Comparison of ENCODE assay signal across 14 cellular contexts in genomic region chr4:39745920-39746319, GRCh38.
"Had no signal": no experiment of that assay in that cellular context is flagged by ENCODE, and none has a peak within 500 bp of the region (broad histone marks: within the 10 kb centered on the region; RNA-seq: fewer than 3 reads in every experiment).

No MANE protein-coding gene starts in this region.

- H3K9me3 Mint-ChIP-seq: activated T-cell treated with anti-CD3 and anti-CD28 coated beads, Interleukin-2, amount 50 U/mL, for 72 hours; dendritic cell treated with granulocyte-macrophage colony-stimulating factor and Interleukin-4, amounts not matched to agents 40 ng/mL and 50 ng/mL, for 4 days had no signal

- H3K27me3 Mint-ChIP-seq: dendritic cell treated with granulocyte-macrophage colony-stimulating factor and Interleukin-4, amounts not matched to agents 40 ng/mL and 50 ng/mL, for 4 days had no signal

- H3K27ac ChIP-seq: parathyroid adenoma, tibial artery, vagina had no signal

- H3K27ac Mint-ChIP-seq: dendritic cell treated with granulocyte-macrophage colony-stimulating factor and Interleukin-4, amounts not matched to agents 40 ng/mL and 50 ng/mL, for 4 days had no signal

- DNase-seq: activated CD4-positive, alpha-beta T cell treated with anti-CD3 and anti-CD28 coated beads, Interleukin-2, amount 50 U/mL, for 4 hours; activated CD4-positive, CD25-positive, alpha-beta regulatory T cell; activated naive CD4-positive, alpha-beta T cell; activated T-cell treated with anti-CD3 and anti-CD28 coated beads, Interleukin-2, amount 50 U/mL, for 72 hours; cerebellar nuclear complex; erythroblast; hippocampal formation; kidney glomerular epithelial cell; stimulated activated CD4-positive, alpha-beta T cell treated with anti-CD3 and anti-CD28 coated beads, Interleukin-15, amount 100 ng/mL, for 24 hours; stimulated activated CD4-positive, alpha-beta T cell treated with anti-CD3 and anti-CD28 coated beads, Interleukin-4, amount 100 ng/mL, for 24 hours; tibial artery had no signal

- H3K4me3 Mint-ChIP-seq: activated T-cell treated with anti-CD3 and anti-CD28 coated beads, Interleukin-2, amount 50 U/mL, for 72 hours; dendritic cell treated with granulocyte-macrophage colony-stimulating factor and Interleukin-4, amounts not matched to agents 40 ng/mL and 50 ng/mL, for 4 days had no signal
